16 cellular contexts compared by ENCODE assay signal in genomic region chr20:24618739-24619138, GRCh38.
DNase-seq lines count a peak whose midpoint lies in the region; ATAC-seq, FAIRE-seq and TF ChIP-seq lines count a peak whose summit lies in the region.
"Had no signal": no experiment of that assay in that cellular context is flagged by ENCODE, and none has a peak within 500 bp of the region (broad histone marks: within the 10 kb centered on the region; RNA-seq: fewer than 3 reads in every experiment).

No MANE protein-coding gene starts in this region.

- H3K79me2 ChIP-seq in HepG2 (ENCODE audit: insufficient read depth, low read length) (no peaks in the 10 kb centered on the region), OCI-LY3 (ENCODE audit: low read length) (no peaks in the 10 kb centered on the region)

- H2AFZ ChIP-seq in HepG2 (ENCODE audit: low read length) (no peak overlapping the region), OCI-LY3 (ENCODE audit: low read depth, low read length) (no peak overlapping the region)
- H2AFZ ChIP-seq: GM23248 had no signal

- H3K4me1 ChIP-seq in HepG2 (ENCODE audit: insufficient read depth, low read length), result no peaks in the 10 kb centered on the region
- no peaks in the 10 kb centered on the region for H3K4me1 ChIP-seq in right lobe of liver
- peaks cover 12 to 69% (median 63%) of the 10 kb centered on the region in 10 experiments for H3K4me1 ChIP-seq in BLaER1 treated with 17β-estradiol and CSF1 and Interleukin-3, amounts not matched to agents 10 nM and 100 nM
- H3K4me1 ChIP-seq in OCI-LY3 (ENCODE audit: low read length), result peaks cover 16% of the 10 kb centered on the region

- no peaks in the 10 kb centered on the region for H3K9me3 ChIP-seq in HepG2 (ENCODE audit: low read length)
- H3K9me3 ChIP-seq in right lobe of liver, result no peaks in the 10 kb centered on the region
- H3K9me3 ChIP-seq in BLaER1 treated with 17β-estradiol and CSF1 and Interleukin-3, amounts not matched to agents 10 nM and 100 nM (replicated peaks in 1 of 11), result no peaks in the 10 kb centered on the region
- no peaks in the 10 kb centered on the region for H3K9me3 ChIP-seq in OCI-LY3 (ENCODE audit: insufficient read depth, low read length)

- H3K4me2 ChIP-seq in HepG2 (ENCODE audit: low read depth, low read length) (no peak overlapping the region), OCI-LY3 (ENCODE audit: low read length) (peak overlapping the region; percentile 40)
- H3K4me2 ChIP-seq in BLaER1 treated with 17β-estradiol and CSF1 and Interleukin-3, amounts not matched to agents 10 nM and 100 nM, result peak overlapping the region; percentile 1 to 75 (median 62); a peak in 21 of 22 replicates

- FAIRE-seq in HepG2 (lab: Jason Lieb, UNC), result no peak
- FAIRE-seq: G401.6, GM12892, H1 had no signal

- intact Hi-C loops in HepG2 (cut with micrococcal nuclease; ENCODE audit: unreplicated experiment) (no loop called here), right lobe of liver (cut with DNase I) (no loop called here)

- H3K27ac ChIP-seq in HepG2 (ENCODE audit: extremely low read length, insufficient read depth, low read length) (no peak overlapping the region), right lobe of liver (no peak overlapping the region), OCI-LY3 (ENCODE audit: low read length) (no peak overlapping the region)
- peak overlapping the region in 3 of 11 experiments; percentile 21 to 56 (median 41); a peak in 6 of 22 replicates for H3K27ac ChIP-seq in BLaER1 treated with 17β-estradiol and CSF1 and Interleukin-3, amounts not matched to agents 10 nM and 100 nM
- H3K27ac ChIP-seq: GM23248 had no signal

- H3K36me3 ChIP-seq in HepG2 (replicated peaks in 1 of 2; ENCODE audit: control insufficient read depth in 1 of 2, insufficient read depth in 2 of 2, low read length in 2 of 2) (no peaks in the 10 kb centered on the region), right lobe of liver (no peaks in the 10 kb centered on the region), OCI-LY3 (replicated peaks; ENCODE audit: low read depth, low read length) (no peaks in the 10 kb centered on the region)
- H3K36me3 ChIP-seq in BLaER1 treated with 17β-estradiol and CSF1 and Interleukin-3, amounts not matched to agents 10 nM and 100 nM, result no peaks in the 10 kb centered on the region

- H3K9ac ChIP-seq in HepG2 (ENCODE audit: insufficient read depth, low read depth, low read length) (no peak overlapping the region), OCI-LY3 (ENCODE audit: low read length) (no peak overlapping the region)
- no peak overlapping the region for H3K9ac ChIP-seq in BLaER1 treated with 17β-estradiol and CSF1 and Interleukin-3, amounts not matched to agents 10 nM and 100 nM
- H3K9ac ChIP-seq: GM23248 had no signal

- no peak for TF ChIP-seq RAD21 in HepG2 (CRISPR knock-in tag; IDR thresholded peaks at IDR 0.05)

- TF ChIP-seq CTCF in HepG2 (CRISPR knock-in tag; IDR thresholded peaks at IDR 0.05), result no peak
- no peak for TF ChIP-seq CTCF in right lobe of liver (IDR thresholded peaks at IDR 0.05)
- no peak for TF ChIP-seq CTCF in OCI-LY3 (IDR thresholded peaks at IDR 0.05; ENCODE audit: low read depth, low read length)

- DNase-seq in HepG2 (ENCODE audit: low spot score) (no peak), right lobe of liver (no peak), NCI-H2081 treated with DMSO at 0.1 percent for 48 hours (lab: John Stamatoyannopoulos, UW) (no peak)
- DNase-seq in NK-92 treated with Interleukin-12 subunit alpha and Interleukin-12 subunit beta, amount 100 ng/mL, for 24 hours (lab: John Stamatoyannopoulos, UW), result no peak
- DNase-seq: C1 segment of cervical spinal cord; Calu3; CD4-positive, alpha-beta memory T cell; COR-L47; DMS53; GM23248; HCEC 1CT had no signal

- ATAC-seq in HepG2, result no peak
- no peak for ATAC-seq in right lobe of liver

- 0% methylated on average over 1 of the region's 1 CpG for WGBS in HepG2 (ENCODE audit: low lambda C conversion rate)
- 43% methylated on average over 1 of the region's 1 CpG for WGBS in right lobe of liver (ENCODE audit: insufficient coverage, low coverage, low lambda C conversion rate, missing lambda C conversion rate)

- BruUV-seq in HepG2 (replicated peaks; lab: Mats Ljungman, UMichigan), result no TSS peak

- H4K20me1 ChIP-seq in HepG2 (ENCODE audit: insufficient read depth, low read length) (no peaks in the 10 kb centered on the region), OCI-LY3 (ENCODE audit: insufficient read depth, low read length) (no peaks in the 10 kb centered on the region)
- no peaks in the 10 kb centered on the region for H4K20me1 ChIP-seq in BLaER1 treated with 17β-estradiol and CSF1 and Interleukin-3, amounts not matched to agents 10 nM and 100 nM

- TF ChIP-seq POLR2A in HepG2 (IDR thresholded peaks at IDR 0.05; ENCODE audit: insufficient read depth in 1 of 2, low read depth in 2 of 2, low read length in 2 of 2) (no peak), right lobe of liver (IDR thresholded peaks at IDR 0.05) (no peak)

- CTCF ChIA-PET in HepG2 (lab: Yijun Ruan, JAX; ENCODE audit: low intra/inter-chr PET ratio, low total read pairs), result no interaction called here

- TF ChIP-seq EP300 in HepG2 (IDR thresholded peaks at IDR 0.05; ENCODE audit: low read depth in 2 of 2, low read length in 2 of 2), result no peak
- no peak for TF ChIP-seq EP300 in HepG2 (CRISPR knock-in tag; IDR thresholded peaks at IDR 0.05; ENCODE audit: borderline replicate concordance)

- H3K27me3 ChIP-seq in HepG2 (ENCODE audit: control insufficient read depth in 1 of 2, insufficient read depth in 2 of 2, low read length in 2 of 2), result peaks cover 14 to 22% of the 10 kb centered on the region in 2 experiments
- no peaks in the 10 kb centered on the region for H3K27me3 ChIP-seq in right lobe of liver
- 0 out of 22 replicates have a peak, but pooled peaks cover 0 to 11% (median 0%) of the 10 kb centered on the region in 11 experiments for H3K27me3 ChIP-seq in BLaER1 treated with 17β-estradiol and CSF1 and Interleukin-3, amounts not matched to agents 10 nM and 100 nM
- H3K27me3 ChIP-seq in OCI-LY3 (ENCODE audit: low read depth, low read length), result peaks cover 20% of the 10 kb centered on the region

- in situ Hi-C loops in HepG2 (cut with HindIII; ENCODE audit: extremely low pct_ligation_motif_present, low pct_unique_long_range_greater_than_20kb), result no loop called here

- POLR2A ChIA-PET in HepG2 (lab: Yijun Ruan, JAX), result no interaction called here

- H3K4me3 ChIP-seq in HepG2 (replicated peaks in 1 of 3; ENCODE audit: insufficient read depth in 1 of 3, low read depth in 2 of 3, low read length in 3 of 3) (no peak overlapping the region), right lobe of liver (no peak overlapping the region), OCI-LY3 (ENCODE audit: low read length) (no peak overlapping the region)
- H3K4me3 ChIP-seq in BLaER1 treated with 17β-estradiol and CSF1 and Interleukin-3, amounts not matched to agents 10 nM and 100 nM, result no peak overlapping the region
- H3K4me3 ChIP-seq: GM23248 had no signal

TF ChIP-seq in HepG2, 621 proteins besides CTCF, POLR2A, EP300 and RAD21:
- TF ChIP-seq ZNF414 (CRISPR knock-in tag; IDR thresholded peaks at IDR 0.05) (no peak), MAFF (IDR thresholded peaks at IDR 0.05; ENCODE audit: low read depth, low read length) (peak; percentile 33; the same call in 1 of the 2 replicates), MAFK (conservative IDR thresholded peaks at IDR 0.05 in 1 of 2, IDR thresholded peaks at IDR 0.05 in 1 of 2; ENCODE audit: low read length in 2 of 2) (peak; percentile 51 to 60; a peak in 3 of 4 replicates)
- TF ChIP-seq, protein P1, sequence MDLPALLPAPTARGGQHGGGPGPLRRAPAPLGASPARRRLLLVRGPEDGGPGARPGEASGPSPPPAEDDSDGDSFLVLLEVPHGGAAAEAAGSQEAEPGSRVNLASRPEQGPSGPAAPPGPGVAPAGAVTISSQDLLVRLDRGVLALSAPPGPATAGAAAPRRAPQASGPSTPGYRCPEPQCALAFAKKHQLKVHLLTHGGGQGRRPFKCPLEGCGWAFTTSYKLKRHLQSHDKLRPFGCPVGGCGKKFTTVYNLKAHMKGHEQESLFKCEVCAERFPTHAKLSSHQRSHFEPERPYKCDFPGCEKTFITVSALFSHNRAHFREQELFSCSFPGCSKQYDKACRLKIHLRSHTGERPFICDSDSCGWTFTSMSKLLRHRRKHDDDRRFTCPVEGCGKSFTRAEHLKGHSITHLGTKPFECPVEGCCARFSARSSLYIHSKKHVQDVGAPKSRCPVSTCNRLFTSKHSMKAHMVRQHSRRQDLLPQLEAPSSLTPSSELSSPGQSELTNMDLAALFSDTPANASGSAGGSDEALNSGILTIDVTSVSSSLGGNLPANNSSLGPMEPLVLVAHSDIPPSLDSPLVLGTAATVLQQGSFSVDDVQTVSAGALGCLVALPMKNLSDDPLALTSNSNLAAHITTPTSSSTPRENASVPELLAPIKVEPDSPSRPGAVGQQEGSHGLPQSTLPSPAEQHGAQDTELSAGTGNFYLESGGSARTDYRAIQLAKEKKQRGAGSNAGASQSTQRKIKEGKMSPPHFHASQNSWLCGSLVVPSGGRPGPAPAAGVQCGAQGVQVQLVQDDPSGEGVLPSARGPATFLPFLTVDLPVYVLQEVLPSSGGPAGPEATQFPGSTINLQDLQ (CRISPR knock-in tag; IDR thresholded peaks at IDR 0.05), result no peak
